In the genomic region with DNA sequence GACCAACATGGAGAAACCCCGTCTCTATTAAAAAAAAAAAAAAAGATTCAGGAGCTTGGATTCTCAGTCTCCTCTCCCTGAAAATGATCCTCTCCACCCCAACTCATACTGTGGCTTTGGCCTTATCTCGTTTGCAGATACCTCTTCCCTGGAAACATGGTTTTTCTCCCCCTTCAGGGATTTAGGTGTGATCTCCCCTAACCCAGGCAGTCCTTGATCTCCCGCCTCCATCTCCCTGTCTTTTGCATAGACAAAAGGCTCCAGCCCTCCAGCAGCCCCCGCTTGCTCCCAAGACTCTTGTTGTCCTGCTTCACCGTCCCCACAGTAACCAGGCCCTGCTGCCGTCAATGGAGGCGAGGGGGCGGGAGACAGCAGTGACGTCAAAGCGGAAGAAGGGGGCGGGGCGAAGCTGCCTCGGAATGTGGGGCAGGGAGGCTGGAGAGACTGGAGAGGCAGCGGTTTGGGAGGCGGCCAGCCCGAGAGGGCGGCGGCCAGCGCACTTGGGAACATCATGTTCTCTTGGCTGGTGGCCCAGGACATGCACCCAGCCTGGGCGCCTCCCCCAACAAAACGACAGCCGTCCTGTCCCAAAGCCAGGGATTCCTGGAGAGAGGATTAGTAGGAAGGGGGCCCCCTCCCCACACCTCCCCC, we compare ENCODE assay signal across 1 cellular context.
TF ChIP-seq lines count a peak whose summit lies in the region.

No MANE protein-coding gene starts in this region.

TF ChIP-seq in HepG2, 621 proteins besides CTCF, POLR2A, EP300 and RAD21 (continued from another document and continues in another):
- no peak for TF ChIP-seq ZEB1 (IDR thresholded peaks at IDR 0.05; ENCODE audit: insufficient replicate concordance, low read depth)
- no peak for TF ChIP-seq ZNF577 (CRISPR knock-in tag; IDR thresholded peaks at IDR 0.05; ENCODE audit: borderline replicate concordance, low read depth)
- TF ChIP-seq MAZ (IDR thresholded peaks at IDR 0.05; ENCODE audit: borderline replicate concordance, low read depth, low read length), result peak; percentile 80; the same call in 1 of the 2 replicates
- peak; percentile 28; the same call in 1 of the 2 replicates for TF ChIP-seq MAZ (CRISPR knock-in tag; IDR thresholded peaks at IDR 0.05; ENCODE audit: low read depth)
- no peak for TF ChIP-seq ZNF234 (CRISPR knock-in tag; conservative IDR thresholded peaks at IDR 0.05)
- TF ChIP-seq POGZ (CRISPR knock-in tag; IDR thresholded peaks at IDR 0.05), result no peak; the same call in 1 of the 2 replicates
- no peak for TF ChIP-seq NCOA2 (CRISPR knock-in tag; IDR thresholded peaks at IDR 0.05)
- no peak for TF ChIP-seq RELA (CRISPR knock-in tag; IDR thresholded peaks at IDR 0.05)
- TF ChIP-seq FOXA3 (CRISPR knock-in tag; IDR thresholded peaks at IDR 0.05), result no peak
- TF ChIP-seq TERF1 (CRISPR knock-in tag; IDR thresholded peaks at IDR 0.05), result no peak
- no peak for TF ChIP-seq GABPA (IDR thresholded peaks at IDR 0.05; ENCODE audit: low read depth, low read length)
- peak; percentile 50 for TF ChIP-seq GABPA (CRISPR knock-in tag; IDR thresholded peaks at IDR 0.05; ENCODE audit: low read depth)
- TF ChIP-seq FOXK2 (IDR thresholded peaks at IDR 0.05), result no peak
- no peak for TF ChIP-seq CREBL2 (CRISPR knock-in tag; IDR thresholded peaks at IDR 0.05; ENCODE audit: borderline replicate concordance)
- TF ChIP-seq HNRNPLL (IDR thresholded peaks at IDR 0.05; ENCODE audit: low read depth, low read length, poor library complexity, severe bottlenecking), result peak; percentile 38
- no peak for TF ChIP-seq ZNF350 (CRISPR knock-in tag; IDR thresholded peaks at IDR 0.05; ENCODE audit: borderline replicate concordance, low read depth)
- TF ChIP-seq, protein P1, sequence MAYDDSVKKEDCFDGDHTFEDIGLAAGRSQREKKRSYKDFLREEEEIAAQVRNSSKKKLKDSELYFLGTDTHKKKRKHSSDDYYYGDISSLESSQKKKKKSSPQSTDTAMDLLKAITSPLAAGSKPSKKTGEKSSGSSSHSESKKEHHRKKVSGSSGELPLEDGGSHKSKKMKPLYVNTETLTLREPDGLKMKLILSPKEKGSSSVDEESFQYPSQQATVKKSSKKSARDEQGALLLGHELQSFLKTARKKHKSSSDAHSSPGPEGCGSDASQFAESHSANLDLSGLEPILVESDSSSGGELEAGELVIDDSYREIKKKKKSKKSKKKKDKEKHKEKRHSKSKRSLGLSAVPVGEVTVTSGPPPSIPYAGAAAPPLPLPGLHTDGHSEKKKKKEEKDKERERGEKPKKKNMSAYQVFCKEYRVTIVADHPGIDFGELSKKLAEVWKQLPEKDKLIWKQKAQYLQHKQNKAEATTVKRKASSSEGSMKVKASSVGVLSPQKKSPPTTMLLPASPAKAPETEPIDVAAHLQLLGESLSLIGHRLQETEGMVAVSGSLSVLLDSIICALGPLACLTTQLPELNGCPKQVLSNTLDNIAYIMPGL (CRISPR knock-in tag; IDR thresholded peaks at IDR 0.05; ENCODE audit: borderline replicate concordance in 1 of 2, low read depth in 1 of 2), result peak; percentile 23 to 69; a peak in 2 of 4 replicates
- TF ChIP-seq ZNF136 (CRISPR knock-in tag; IDR thresholded peaks at IDR 0.05; ENCODE audit: low read depth), result no peak
- TF ChIP-seq, protein P2, sequence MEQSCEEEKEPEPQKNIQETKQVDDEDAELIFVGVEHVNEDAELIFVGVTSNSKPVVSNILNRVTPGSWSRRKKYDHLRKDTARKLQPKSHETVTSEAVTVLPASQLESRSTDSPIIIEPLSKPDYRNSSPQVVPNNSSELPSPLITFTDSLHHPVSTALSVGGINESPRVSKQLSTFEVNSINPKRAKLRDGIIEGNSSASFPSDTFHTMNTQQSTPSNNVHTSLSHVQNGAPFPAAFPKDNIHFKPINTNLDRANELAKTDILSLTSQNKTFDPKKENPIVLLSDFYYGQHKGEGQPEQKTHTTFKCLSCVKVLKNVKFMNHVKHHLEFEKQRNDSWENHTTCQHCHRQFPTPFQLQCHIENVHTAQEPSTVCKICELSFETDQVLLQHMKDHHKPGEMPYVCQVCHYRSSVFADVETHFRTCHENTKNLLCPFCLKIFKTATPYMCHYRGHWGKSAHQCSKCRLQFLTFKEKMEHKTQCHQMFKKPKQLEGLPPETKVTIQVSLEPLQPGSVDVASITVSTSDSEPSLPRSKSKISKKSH (CRISPR knock-in tag; IDR thresholded peaks at IDR 0.05; ENCODE audit: borderline replicate concordance), result no peak
- no peak for TF ChIP-seq ZNF263 (CRISPR knock-in tag; IDR thresholded peaks at IDR 0.05)
- TF ChIP-seq ZNF784 (CRISPR knock-in tag; IDR thresholded peaks at IDR 0.05; ENCODE audit: borderline replicate concordance), result no peak; the same call in 1 of the 2 replicates
- TF ChIP-seq ZSCAN25 (CRISPR knock-in tag; IDR thresholded peaks at IDR 0.05), result no peak
- no peak for TF ChIP-seq SRY (CRISPR knock-in tag; IDR thresholded peaks at IDR 0.05)
- TF ChIP-seq, protein P3, sequence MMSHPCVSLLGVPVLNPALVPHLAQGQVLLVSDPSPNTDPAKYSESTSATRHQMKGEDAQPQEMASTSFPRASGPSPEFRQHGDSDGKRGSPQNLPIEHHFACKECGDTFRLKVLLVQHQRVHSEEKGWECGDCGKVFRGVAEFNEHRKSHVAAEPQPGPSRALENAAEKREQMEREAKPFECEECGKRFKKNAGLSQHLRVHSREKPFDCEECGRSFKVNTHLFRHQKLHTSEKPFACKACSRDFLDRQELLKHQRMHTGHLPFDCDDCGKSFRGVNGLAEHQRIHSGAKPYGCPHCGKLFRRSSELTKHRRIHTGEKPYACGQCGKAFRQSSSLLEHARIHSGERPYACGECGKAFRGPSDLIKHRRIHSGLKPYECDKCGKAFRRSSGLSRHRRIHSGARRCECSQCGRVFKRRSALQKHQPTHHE (CRISPR knock-in tag; IDR thresholded peaks at IDR 0.05; ENCODE audit: borderline replicate concordance), result no peak
- TF ChIP-seq ZNF629 (CRISPR knock-in tag; conservative IDR thresholded peaks at IDR 0.05), result no peak
- TF ChIP-seq SYNCRIP (IDR thresholded peaks at IDR 0.05; ENCODE audit: insufficient read depth, low read depth, low read length), result no peak
- no peak for TF ChIP-seq AKAP8 (CRISPR knock-in tag; IDR thresholded peaks at IDR 0.05)
- no peak for TF ChIP-seq MLLT10 (CRISPR knock-in tag; IDR thresholded peaks at IDR 0.05)
- TF ChIP-seq ZNF891 (CRISPR knock-in tag; IDR thresholded peaks at IDR 0.05), result no peak
- no peak for TF ChIP-seq NBN (conservative IDR thresholded peaks at IDR 0.05)
- TF ChIP-seq PAWR (CRISPR knock-in tag; IDR thresholded peaks at IDR 0.05; ENCODE audit: borderline replicate concordance), result no peak
- no peak for TF ChIP-seq ZNF296 (CRISPR knock-in tag; conservative IDR thresholded peaks at IDR 0.05)
- no peak for TF ChIP-seq SALL2 (CRISPR knock-in tag; IDR thresholded peaks at IDR 0.05)
- peak; percentile 74; the same call in 1 of the 2 replicates for TF ChIP-seq ZMYM2 (CRISPR knock-in tag; IDR thresholded peaks at IDR 0.05)
- TF ChIP-seq NCOA5 (CRISPR knock-in tag; IDR thresholded peaks at IDR 0.05), result no peak
- TF ChIP-seq ZNF607 (CRISPR knock-in tag; IDR thresholded peaks at IDR 0.05; ENCODE audit: borderline replicate concordance), result no peak
- TF ChIP-seq ZNF143 (CRISPR knock-in tag; IDR thresholded peaks at IDR 0.05), result no peak
- peak; percentile 97 for TF ChIP-seq TEAD3 (CRISPR knock-in tag; optimal IDR thresholded peaks at IDR 0.05; ENCODE audit: borderline replicate concordance)
- TF ChIP-seq KMT2A (CRISPR knock-in tag; IDR thresholded peaks at IDR 0.05), result no peak
- TF ChIP-seq, protein P4, sequence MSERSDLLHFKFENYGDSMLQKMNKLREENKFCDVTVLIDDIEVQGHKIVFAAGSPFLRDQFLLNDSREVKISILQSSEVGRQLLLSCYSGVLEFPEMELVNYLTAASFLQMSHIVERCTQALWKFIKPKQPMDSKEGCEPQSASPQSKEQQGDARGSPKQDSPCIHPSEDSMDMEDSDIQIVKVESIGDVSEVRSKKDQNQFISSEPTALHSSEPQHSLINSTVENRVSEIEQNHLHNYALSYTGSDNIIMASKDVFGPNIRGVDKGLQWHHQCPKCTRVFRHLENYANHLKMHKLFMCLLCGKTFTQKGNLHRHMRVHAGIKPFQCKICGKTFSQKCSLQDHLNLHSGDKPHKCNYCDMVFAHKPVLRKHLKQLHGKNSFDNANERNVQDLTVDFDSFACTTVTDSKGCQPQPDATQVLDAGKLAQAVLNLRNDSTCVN (CRISPR knock-in tag; IDR thresholded peaks at IDR 0.05; ENCODE audit: borderline replicate concordance), result no peak
- no peak for TF ChIP-seq ZNF557 (CRISPR knock-in tag; IDR thresholded peaks at IDR 0.05)
- TF ChIP-seq HBP1 (CRISPR knock-in tag; IDR thresholded peaks at IDR 0.05; ENCODE audit: low read depth), result no peak
- TF ChIP-seq HMG20A (CRISPR knock-in tag; IDR thresholded peaks at IDR 0.05; ENCODE audit: borderline replicate concordance), result no peak
- TF ChIP-seq, protein P5, sequence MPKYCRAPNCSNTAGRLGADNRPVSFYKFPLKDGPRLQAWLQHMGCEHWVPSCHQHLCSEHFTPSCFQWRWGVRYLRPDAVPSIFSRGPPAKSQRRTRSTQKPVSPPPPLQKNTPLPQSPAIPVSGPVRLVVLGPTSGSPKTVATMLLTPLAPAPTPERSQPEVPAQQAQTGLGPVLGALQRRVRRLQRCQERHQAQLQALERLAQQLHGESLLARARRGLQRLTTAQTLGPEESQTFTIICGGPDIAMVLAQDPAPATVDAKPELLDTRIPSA (CRISPR knock-in tag; IDR thresholded peaks at IDR 0.05; ENCODE audit: borderline replicate concordance), result no peak
- TF ChIP-seq ZNF703 (CRISPR knock-in tag; IDR thresholded peaks at IDR 0.05; ENCODE audit: borderline replicate concordance), result no peak
- no peak for TF ChIP-seq ZNF782 (CRISPR knock-in tag; IDR thresholded peaks at IDR 0.05; ENCODE audit: borderline replicate concordance)
- no peak for TF ChIP-seq NRL (CRISPR knock-in tag; IDR thresholded peaks at IDR 0.05; ENCODE audit: borderline replicate concordance)
- no peak for TF ChIP-seq ARNTL (CRISPR knock-in tag; IDR thresholded peaks at IDR 0.05)
- TF ChIP-seq NFYB (CRISPR knock-in tag; IDR thresholded peaks at IDR 0.05), result peak; percentile 31; the same call in 1 of the 2 replicates
- no peak for TF ChIP-seq E2F5 (CRISPR knock-in tag; conservative IDR thresholded peaks at IDR 0.05)
- TF ChIP-seq, protein P6, sequence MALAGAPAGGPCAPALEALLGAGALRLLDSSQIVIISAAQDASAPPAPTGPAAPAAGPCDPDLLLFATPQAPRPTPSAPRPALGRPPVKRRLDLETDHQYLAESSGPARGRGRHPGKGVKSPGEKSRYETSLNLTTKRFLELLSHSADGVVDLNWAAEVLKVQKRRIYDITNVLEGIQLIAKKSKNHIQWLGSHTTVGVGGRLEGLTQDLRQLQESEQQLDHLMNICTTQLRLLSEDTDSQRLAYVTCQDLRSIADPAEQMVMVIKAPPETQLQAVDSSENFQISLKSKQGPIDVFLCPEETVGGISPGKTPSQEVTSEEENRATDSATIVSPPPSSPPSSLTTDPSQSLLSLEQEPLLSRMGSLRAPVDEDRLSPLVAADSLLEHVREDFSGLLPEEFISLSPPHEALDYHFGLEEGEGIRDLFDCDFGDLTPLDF (CRISPR knock-in tag; IDR thresholded peaks at IDR 0.05), result no peak
- no peak for TF ChIP-seq THYN1 (CRISPR knock-in tag; IDR thresholded peaks at IDR 0.05; ENCODE audit: borderline replicate concordance, low read depth)
- TF ChIP-seq, protein P7, sequence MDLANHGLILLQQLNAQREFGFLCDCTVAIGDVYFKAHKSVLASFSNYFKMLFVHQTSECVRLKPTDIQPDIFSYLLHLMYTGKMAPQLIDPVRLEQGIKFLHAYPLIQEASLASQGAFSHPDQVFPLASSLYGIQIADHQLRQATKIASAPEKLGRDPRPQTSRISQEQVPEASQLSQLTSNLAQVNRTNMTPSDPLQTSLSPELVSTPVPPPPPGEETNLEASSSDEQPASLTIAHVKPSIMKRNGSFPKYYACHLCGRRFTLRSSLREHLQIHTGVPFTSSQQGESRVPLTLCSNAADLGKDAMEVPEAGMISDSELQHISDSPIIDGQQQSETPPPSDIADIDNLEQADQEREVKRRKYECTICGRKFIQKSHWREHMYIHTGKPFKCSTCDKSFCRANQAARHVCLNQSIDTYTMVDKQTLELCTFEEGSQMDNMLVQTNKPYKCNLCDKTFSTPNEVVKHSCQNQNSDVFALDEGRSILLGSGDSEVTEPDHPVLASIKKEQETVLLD (CRISPR knock-in tag; IDR thresholded peaks at IDR 0.05; ENCODE audit: low read depth), result no peak
- no peak for TF ChIP-seq IKZF4 (CRISPR knock-in tag; IDR thresholded peaks at IDR 0.05; ENCODE audit: borderline replicate concordance, low read depth, not compliant biosample characterization)
- TF ChIP-seq MTA1 (CRISPR knock-in tag; IDR thresholded peaks at IDR 0.05; ENCODE audit: borderline replicate concordance), result no peak
- TF ChIP-seq DR1 (CRISPR knock-in tag; IDR thresholded peaks at IDR 0.05), result no peak
- TF ChIP-seq KDM1A (CRISPR knock-in tag; IDR thresholded peaks at IDR 0.05), result no peak
